Comparison of ENCODE assay signal across 1 cellular context in genomic region chr1:223711173-223711572, GRCh38.
TF ChIP-seq lines count a peak whose summit lies in the region.

No MANE protein-coding gene starts in this region.

TF ChIP-seq in GM23338, 12 proteins besides CTCF, POLR2A, EP300 and RAD21 (continued from another document):
- TF ChIP-seq REST (IDR thresholded peaks at IDR 0.05; ENCODE audit: unreplicated experiment) (no peak), ETS1 (IDR thresholded peaks at IDR 0.05) (no peak), POLR2AphosphoS5 (IDR thresholded peaks at IDR 0.05; ENCODE audit: low read depth) (no peak), JUNB (IDR thresholded peaks at IDR 0.05; ENCODE audit: unreplicated experiment) (no peak), ZNF114 (CRISPR knock-in tag; IDR thresholded peaks at IDR 0.05) (no peak), ZNF331 (CRISPR knock-in tag; IDR thresholded peaks at IDR 0.05; ENCODE audit: low read depth) (no peak), NANOG (IDR thresholded peaks at IDR 0.05; ENCODE audit: borderline replicate concordance) (no peak), CREB1 (CRISPR knock-in tag; IDR thresholded peaks at IDR 0.05; ENCODE audit: low read depth) (no peak), EZH2 (IDR thresholded peaks at IDR 0.05; ENCODE audit: low read depth, unreplicated experiment) (no peak)
